Comparison of ENCODE assay signal across 17 cellular contexts in genomic region chr1:235679644-235680043, GRCh38. TPM values are rescaled to one million over a fixed set of nuclear protein-coding genes. Genes with fewer than 3 reads are reported as not detected.
DNase-seq lines count a peak whose midpoint lies in the region; ATAC-seq and TF ChIP-seq lines count a peak whose summit lies in the region.
"Had no signal": no experiment of that assay in that cellular context is flagged by ENCODE, and none has a peak within 500 bp of the region (broad histone marks: within the 10 kb centered on the region; RNA-seq: fewer than 3 reads in every experiment).

No MANE protein-coding gene starts in this region.

- H3K9me3 Mint-ChIP-seq in CD14-positive monocyte (peaks cover 0 to 7% (median 1%) of the 10 kb centered on the region in 7 donors), mesothelial cell of epicardium (peaks cover 16% of the 10 kb centered on the region)

- H3K4me3 ChIP-seq in WERI-Rb-1 (ENCODE audit: low read depth, low read length): no peak overlapping the region
- H3K4me3 ChIP-seq: HAP-1, K562 had no signal

- H3K27ac Mint-ChIP-seq in CD14-positive monocyte: peak overlapping the region in 4 of 7 donors; percentile 23 to 75 (median 36)
- H3K27ac Mint-ChIP-seq in mesothelial cell of epicardium: peak overlapping the region; percentile 47
- H3K27ac Mint-ChIP-seq: HFFc6 had no signal

- H3K4me3 Mint-ChIP-seq in CD14-positive monocyte (no peak overlapping the region), mesothelial cell of epicardium (no peak overlapping the region)
- H3K4me3 Mint-ChIP-seq: CD8-positive, alpha-beta memory T cell; HFFc6 had no signal

- H3K36me3 Mint-ChIP-seq in CD14-positive monocyte (peaks cover 72 to 85% of the 10 kb centered on the region in 2 donors), mesothelial cell of epicardium (peaks cover 19% of the 10 kb centered on the region)

- ATAC-seq in GM19455 (IDR thresholded peaks at IDR 0.05; ENCODE audit: unreplicated experiment) (no peak), HG03175 (IDR thresholded peaks at IDR 0.05; ENCODE audit: unreplicated experiment) (no peak), HG03571 (IDR thresholded peaks at IDR 0.05; ENCODE audit: unreplicated experiment) (no peak), GM21515 (IDR thresholded peaks at IDR 0.05; ENCODE audit: unreplicated experiment) (no peak)
- ATAC-seq: K562 had no signal

- no peaks in the 10 kb centered on the region for H3K4me1 Mint-ChIP-seq in CD14-positive monocyte
- H3K4me1 Mint-ChIP-seq in mesothelial cell of epicardium: peaks cover 7% of the 10 kb centered on the region
- H3K4me1 Mint-ChIP-seq: CD8-positive, alpha-beta memory T cell had no signal

- no peak overlapping the region for H3K27ac ChIP-seq in WERI-Rb-1
- H3K27ac ChIP-seq: C4-2B had no signal

- H3K36me3 ChIP-seq in WERI-Rb-1: peaks cover 5% of the 10 kb centered on the region; the same call in 1 of the 2 replicates
- H3K36me3 ChIP-seq: BE2C, HAP-1 had no signal

- DNase-seq in CD14-positive monocyte (ENCODE audit: low spot score) (no peak), ELF-1 (ENCODE audit: low read depth, low spot score) (peak; percentile 75), WERI-Rb-1 (peak; percentile 46), mesothelial cell of epicardium (ENCODE audit: low spot score in 2 of 2, unreplicated experiment in 2 of 2) (no peak)
- DNase-seq: BE2C; Caco-2; CD8-positive, alpha-beta memory T cell; DND-41; GF-D8; HFFc6 had no signal

- H3K27me3 ChIP-seq in WERI-Rb-1 (ENCODE audit: insufficient read depth, low read depth, severe bottlenecking): no peaks in the 10 kb centered on the region
- H3K27me3 ChIP-seq: BE2C had no signal

- peaks cover 7% of the 10 kb centered on the region for H3K9me3 ChIP-seq in WERI-Rb-1 (ENCODE audit: severe bottlenecking)
- H3K9me3 ChIP-seq: BE2C, HAP-1 had no signal

- intact Hi-C loops in CD14-positive monocyte (cut with micrococcal nuclease): no loop called here

- H3K27me3 Mint-ChIP-seq in CD14-positive monocyte (ENCODE audit: low read depth in 3 of 3): no peaks in the 10 kb centered on the region
- no peaks in the 10 kb centered on the region for H3K27me3 Mint-ChIP-seq in mesothelial cell of epicardium (ENCODE audit: low read depth)
- H3K27me3 Mint-ChIP-seq: CD8-positive, alpha-beta memory T cell had no signal

- TF ChIP-seq CTCF in CD14-positive monocyte (IDR thresholded peaks at IDR 0.05) (no peak), WERI-Rb-1 (IDR thresholded peaks at IDR 0.05; ENCODE audit: low read depth, low read length) (no peak), mesothelial cell of epicardium (IDR thresholded peaks at IDR 0.05; ENCODE audit: unreplicated experiment) (no peak)

RNA-seq across cellular contexts. Expression of gene GNG4, which starts 30.1 kb away (rescaled TPM):
- polyA plus RNA-seq in CD14-positive monocyte: not detected
- total RNA-seq in mesothelial cell of epicardium: 2.6 to 3.2 TPM (median 2.9 TPM) in 3 replicates
- polyA plus RNA-seq: CD8-positive, alpha-beta memory T cell had no signal

Comparison
In these comparisons a context has a peak if more than half of its experiments do, and no peak if none do; other contexts are left out.
1. DNase-seq: peak in ELF-1 (single experiment) and WERI-Rb-1 (single experiment); none in CD14-positive monocyte (single experiment) and mesothelial cell of epicardium (0 of 2).